11 cellular contexts compared by ENCODE assay signal in the genomic region with DNA sequence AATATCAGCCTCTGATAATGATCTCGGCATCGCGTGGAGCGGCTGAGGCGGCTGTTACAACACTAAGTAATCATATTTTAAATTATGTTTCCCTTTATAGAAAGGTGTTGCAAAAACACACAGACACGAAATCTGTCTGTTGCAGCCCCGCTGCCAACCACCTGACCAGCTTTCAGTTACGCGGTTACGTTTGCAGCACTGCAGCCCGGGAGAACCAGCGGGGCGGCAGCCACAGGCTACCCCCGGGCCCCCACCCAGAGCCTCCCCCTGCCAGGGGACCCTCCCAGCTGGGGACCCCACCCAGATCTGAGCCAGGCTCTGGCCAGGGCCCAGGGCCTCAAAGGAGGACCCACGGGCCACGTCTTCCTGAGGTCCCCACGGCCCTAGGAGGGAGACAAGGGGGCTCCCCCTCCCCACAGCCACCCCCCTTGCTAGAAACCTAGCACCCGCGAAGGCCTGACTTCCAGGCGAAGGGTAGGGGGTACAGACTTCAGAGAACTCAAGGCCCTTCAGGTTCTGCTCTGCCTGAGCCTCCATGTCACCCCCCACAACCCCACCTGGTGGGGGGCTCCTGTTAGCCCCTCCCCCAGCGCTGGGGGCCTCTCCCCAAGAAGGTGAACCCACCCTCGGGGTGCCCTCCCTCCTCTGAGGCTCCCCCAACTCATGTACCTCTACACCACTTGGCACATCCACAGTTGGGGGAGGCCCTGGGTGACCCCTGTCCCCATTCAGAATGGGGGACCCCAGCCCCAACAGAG. TPM values are rescaled to one million over a fixed set of nuclear protein-coding genes. Genes with fewer than 3 reads are reported as not detected.
DNase-seq lines count a peak whose midpoint lies in the region; ATAC-seq and TF ChIP-seq lines count a peak whose summit lies in the region.
"Had no signal": no experiment of that assay in that cellular context is flagged by ENCODE, and none has a peak within 500 bp of the region (broad histone marks: within the 10 kb centered on the region; RNA-seq: fewer than 3 reads in every experiment).

No MANE protein-coding gene starts in this region.

- H2AFZ ChIP-seq in SK-N-SH (ENCODE audit: low read depth) (no peak overlapping the region), OCI-LY3 (ENCODE audit: low read depth, low read length) (peak overlapping the region; percentile 72)

- no peak for TF ChIP-seq EP300 in SK-N-SH (IDR thresholded peaks at IDR 0.05; ENCODE audit: borderline replicate concordance in 1 of 2, low read depth in 1 of 2, low read length in 1 of 2)

- peaks cover 10% of the 10 kb centered on the region for H3F3A ChIP-seq in SK-N-SH (replicated peaks; ENCODE audit: insufficient read depth)

- H3K4me3 ChIP-seq in SK-N-SH (ENCODE audit: low read depth in 2 of 2, low read length in 1 of 2) (no peak overlapping the region), OCI-LY3 (ENCODE audit: low read length) (peak overlapping the region; percentile 44), stomach smooth muscle (ENCODE audit: low read length in 2 of 2) (peak overlapping the region; percentile 43 to 52)

- H3K9me2 ChIP-seq in SK-N-SH, result no peaks in the 10 kb centered on the region

- no peaks in the 10 kb centered on the region for H3K9me3 Mint-ChIP-seq in activated T-cell treated with anti-CD3 and anti-CD28 coated beads, Interleukin-2, amount 50 U/mL, for 24 hours
- H3K9me3 Mint-ChIP-seq: IgD-negative memory B cell had no signal

- H3K36me3 Mint-ChIP-seq in activated T-cell treated with anti-CD3 and anti-CD28 coated beads, Interleukin-2, amount 50 U/mL, for 24 hours (ENCODE audit: low read depth), result peaks cover 4% of the 10 kb centered on the region
- H3K36me3 Mint-ChIP-seq: activated naive CD8-positive, alpha-beta T cell; IgD-negative memory B cell had no signal

- H3K36me3 ChIP-seq in SK-N-SH (replicated peaks in 1 of 2; ENCODE audit: control insufficient read depth in 1 of 2, insufficient read depth in 2 of 2, low read length in 1 of 2), result peaks cover 0 to 2% of the 10 kb centered on the region in 2 experiments
- no peaks in the 10 kb centered on the region for H3K36me3 ChIP-seq in OCI-LY3 (replicated peaks; ENCODE audit: low read depth, low read length)
- H3K36me3 ChIP-seq in stomach smooth muscle (ENCODE audit: control insufficient read depth in 2 of 2, insufficient read depth in 2 of 2, low read length in 2 of 2), result no peaks in the 10 kb centered on the region

- no peaks in the 10 kb centered on the region for H3K9me3 ChIP-seq in SK-N-SH
- H3K9me3 ChIP-seq in OCI-LY3 (ENCODE audit: insufficient read depth, low read length), result no peaks in the 10 kb centered on the region
- no peaks in the 10 kb centered on the region for H3K9me3 ChIP-seq in stomach smooth muscle (ENCODE audit: control insufficient read depth in 2 of 2, low read length in 2 of 2)

- TF ChIP-seq CTCF in SK-N-SH (IDR thresholded peaks at IDR 0.05) (no peak), OCI-LY3 (IDR thresholded peaks at IDR 0.05; ENCODE audit: low read depth, low read length) (no peak)

- no peak overlapping the region for H3K9ac ChIP-seq in SK-N-SH
- H3K9ac ChIP-seq in OCI-LY3 (ENCODE audit: low read length), result peak overlapping the region; percentile 18; the same call in 1 of the 2 replicates
- peak overlapping the region; percentile 51 to 72 for H3K9ac ChIP-seq in stomach smooth muscle (ENCODE audit: low read length in 2 of 2)

- peaks cover 22% of the 10 kb centered on the region for H3K4me1 Mint-ChIP-seq in activated T-cell treated with anti-CD3 and anti-CD28 coated beads, Interleukin-2, amount 50 U/mL, for 24 hours (ENCODE audit: low read depth)

- H4K20me1 ChIP-seq in SK-N-SH (ENCODE audit: insufficient read depth) (peaks cover 96% of the 10 kb centered on the region), OCI-LY3 (ENCODE audit: insufficient read depth, low read length) (no peaks in the 10 kb centered on the region)

- TF ChIP-seq RAD21 in SK-N-SH (IDR thresholded peaks at IDR 0.05; ENCODE audit: low read length), result no peak

- WGBS in SK-N-SH (ENCODE audit: low lambda C conversion rate), result 96% methylated on average over 16 of the region's 22 CpGs

- no peaks in the 10 kb centered on the region for H3K27me3 ChIP-seq in SK-N-SH (ENCODE audit: insufficient read depth)
- peaks cover 15% of the 10 kb centered on the region; the same call in 1 of the 2 replicates for H3K27me3 ChIP-seq in OCI-LY3 (ENCODE audit: low read depth, low read length)
- no peaks in the 10 kb centered on the region for H3K27me3 ChIP-seq in stomach smooth muscle (ENCODE audit: control insufficient read depth in 1 of 2, insufficient read depth in 2 of 2, low read length in 2 of 2)

- POLR2A ChIA-PET in SK-N-SH (lab: Yijun Ruan, JAX), result no interaction called here

- H3K27ac ChIP-seq in SK-N-SH (ENCODE audit: low read depth in 2 of 2, low read length in 1 of 2) (no peak overlapping the region; a peak in 1 of 4 replicates), OCI-LY3 (ENCODE audit: low read length) (no peak overlapping the region), stomach smooth muscle (ENCODE audit: low read length) (peak overlapping the region; percentile 99)

- ATAC-seq in SK-N-SH treated with all-trans-retinoic acid at 6 μM for 48 hours, result no peak
- ATAC-seq in left cardiac atrium, result no peak
- no peak for ATAC-seq in HG02885 (IDR thresholded peaks at IDR 0.05; ENCODE audit: poor library complexity, unreplicated experiment)

- DNase-seq in SK-N-SH (peak; percentile 46), left cardiac atrium (peak; percentile 21), NCI-H2227 (lab: John Stamatoyannopoulos, UW; ENCODE audit: unreplicated experiment) (no peak)
- DNase-seq in activated T-cell treated with anti-CD3 and anti-CD28 coated beads, Interleukin-2, amount 50 U/mL, for 24 hours, result no peak
- DNase-seq: activated CD4-positive, CD25-positive, alpha-beta regulatory T cell had no signal

- no peak overlapping the region for H3K27ac Mint-ChIP-seq in activated T-cell treated with anti-CD3 and anti-CD28 coated beads, Interleukin-2, amount 50 U/mL, for 24 hours
- H3K27ac Mint-ChIP-seq: activated naive CD8-positive, alpha-beta T cell; IgD-negative memory B cell had no signal

- CTCF ChIA-PET in SK-N-SH (lab: Yijun Ruan, JAX), result interaction anchor here (0.7 to 4.3 kb wide), 16 partner anchors 12 to 373 kb away, joined by 3 to 37 read pairs (median 4); no protein-coding TSS in a partner anchor

- H3K4me2 ChIP-seq in SK-N-SH (peak overlapping the region; percentile 28; the same call in 1 of the 2 replicates), OCI-LY3 (ENCODE audit: low read length) (peak overlapping the region; percentile 54)

- intact Hi-C loops in left cardiac atrium (cut with DNase I), result loop anchor here in 1 of 2 donors (5.0 to 10.0 kb wide), 2 partner anchors 33 to 56 kb away; no protein-coding TSS in a partner anchor

- no peaks in the 10 kb centered on the region for H3K27me3 Mint-ChIP-seq in activated T-cell treated with anti-CD3 and anti-CD28 coated beads, Interleukin-2, amount 50 U/mL, for 24 hours
- H3K27me3 Mint-ChIP-seq: activated naive CD8-positive, alpha-beta T cell had no signal

- peaks cover 92% of the 10 kb centered on the region for H3K79me2 ChIP-seq in SK-N-SH (ENCODE audit: insufficient read depth)
- H3K79me2 ChIP-seq in OCI-LY3 (ENCODE audit: low read length), result no peaks in the 10 kb centered on the region

- H3K4me1 ChIP-seq in SK-N-SH (ENCODE audit: control insufficient read depth in 1 of 2, insufficient read depth in 2 of 2, low read depth in 1 of 2, low read length in 1 of 2) (peaks cover 32 to 50% of the 10 kb centered on the region in 2 experiments; a peak in 3 of 4 replicates), OCI-LY3 (ENCODE audit: low read length) (no peaks in the 10 kb centered on the region; the same call in 1 of the 2 replicates), stomach smooth muscle (ENCODE audit: control insufficient read depth, insufficient read depth, low read length) (peaks cover 95% of the 10 kb centered on the region)

- H3K4me3 Mint-ChIP-seq in activated T-cell treated with anti-CD3 and anti-CD28 coated beads, Interleukin-2, amount 50 U/mL, for 24 hours, result no peak overlapping the region
- H3K4me3 Mint-ChIP-seq: activated naive CD8-positive, alpha-beta T cell; IgD-negative memory B cell had no signal

TF ChIP-seq in SK-N-SH, 30 proteins besides CTCF, POLR2A, EP300 and RAD21:
- TF ChIP-seq RFX5 (IDR thresholded peaks at IDR 0.05; ENCODE audit: low read length) (no peak), ELF1 (IDR thresholded peaks at IDR 0.05) (no peak), GABPA (IDR thresholded peaks at IDR 0.05; ENCODE audit: low read depth) (no peak), TAF1 (IDR thresholded peaks at IDR 0.05; ENCODE audit: borderline replicate concordance, low read depth, low read length) (no peak), MXI1 (IDR thresholded peaks at IDR 0.05; ENCODE audit: low read depth, low read length) (no peak), RCOR1 (IDR thresholded peaks at IDR 0.05; ENCODE audit: low read length) (no peak)

TF ChIP-seq in SK-N-SH treated with all-trans-retinoic acid at 6 μM for 48 hours, 23 proteins besides CTCF, POLR2A, EP300 and RAD21 (continues in another document):
- no peak for TF ChIP-seq OSR1 (CRISPR knock-in tag; IDR thresholded peaks at IDR 0.05)

RNA-seq across cellular contexts. Expression of gene NACC2, which starts 6.0 kb away (rescaled TPM):
- polyA plus RNA-seq in SK-N-SH (2012; rRNA removed), result 18.4 and 22.1 TPM in 2 replicates
- polyA plus RNA-seq in SK-N-SH (2012; cell fraction: cytosol; rRNA removed), result 11.0 and 14.6 TPM in 2 replicates
- 32.2 and 32.4 TPM in 2 replicates for polyA plus RNA-seq in SK-N-SH (2012; cell fraction: nucleus; rRNA removed)
- total RNA-seq in left cardiac atrium, result 10 to 100 TPM; 28.6 to 38.5 TPM

RNA-seq across cellular contexts. Expression of gene TMEM250, which starts 29.6 kb away (rescaled TPM):
- polyA plus RNA-seq in SK-N-SH (2012; rRNA removed), result 22.1 and 25.9 TPM in 2 replicates
- 14.6 and 21.9 TPM in 2 replicates for polyA plus RNA-seq in SK-N-SH (2012; cell fraction: cytosol; rRNA removed)
- polyA plus RNA-seq in SK-N-SH (2012; cell fraction: nucleus; rRNA removed), result 31.1 and 36.2 TPM in 2 replicates
- total RNA-seq in left cardiac atrium, result 10 to 100 TPM; 21.6 to 23.4 TPM

Comparison
In these comparisons a context has a peak if more than half of its experiments do, and no peak if none do; other contexts are left out.
1. DNase-seq: peak in SK-N-SH (single experiment) and left cardiac atrium (single experiment); none in NCI-H2227 (single experiment) and activated T-cell treated with anti-CD3 and anti-CD28 coated beads, Interleukin-2, amount 50 U/mL, for 24 hours (single experiment).
2. H3K4me3 ChIP-seq: peak in OCI-LY3 (single experiment) and stomach smooth muscle (2 of 2); none in SK-N-SH (0 of 2).